In the genomic region with DNA sequence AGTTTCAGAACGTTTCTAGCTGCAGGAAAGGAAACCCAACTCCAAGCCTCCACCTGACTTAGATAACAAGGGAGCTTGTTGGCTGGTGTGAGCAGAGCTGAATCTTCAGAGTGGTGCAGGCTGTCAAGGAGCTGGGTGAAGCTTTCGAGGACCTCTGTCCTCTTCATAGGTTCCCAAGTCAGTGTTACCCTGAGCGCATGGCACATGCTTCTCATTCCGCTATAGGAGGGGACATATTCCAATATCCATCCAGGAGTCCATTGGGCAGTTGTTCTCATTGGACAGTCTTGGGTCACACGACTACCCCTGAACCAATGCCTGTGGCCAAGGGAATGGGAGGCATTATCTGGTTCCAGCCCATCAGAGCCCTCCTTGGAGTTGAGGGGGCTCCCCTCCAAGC, we compare ENCODE assay signal across 17 cellular contexts.
"Had no signal": no experiment of that assay in that cellular context is flagged by ENCODE, and none has a peak within 500 bp of the region (broad histone marks: within the 10 kb centered on the region; RNA-seq: fewer than 3 reads in every experiment).

No MANE protein-coding gene starts in this region.

- H3K4me3 ChIP-seq: mucosa of descending colon, prostate gland, skin epidermis had no signal

- ATAC-seq: activated naive CD4-positive, alpha-beta T cell treated with anti-CD3 and anti-CD28 coated beads, Interleukin-2, amount 50 U/mL, for 72 hours; activated T-helper 17 cell treated with anti-CD3 and anti-CD28 coated beads, Interleukin-2, amount 50 U/mL, for 72 hours; foreskin keratinocyte; left ventricle myocardium superior; mucosa of descending colon; WTC11 had no signal

- H3K27ac ChIP-seq: brain microvascular endothelial cell, foreskin keratinocyte, prostate gland had no signal

- H3K27me3 ChIP-seq: brain microvascular endothelial cell had no signal

- H3K9me3 ChIP-seq: mucosa of descending colon, prostate gland had no signal

- H3K36me3 ChIP-seq: brain microvascular endothelial cell, prostate gland had no signal

- DNase-seq: activated T-cell treated with anti-CD3 and anti-CD28 coated beads, Interleukin-2, amount 50 U/mL, for 1 hour; brain microvascular endothelial cell; caudate nucleus; effector memory CD4-positive, alpha-beta T cell; foreskin keratinocyte; immature natural killer cell; left ventricle myocardium superior; mesendoderm; mucosa of descending colon; stimulated activated CD4-positive, alpha-beta T cell treated with anti-CD3 and anti-CD28 coated beads, Interleukin-1b, Interleukin-23, amount 100 ng/mL, for 48 hours; substantia nigra; T1000 had no signal

- H3K4me1 ChIP-seq: foreskin keratinocyte had no signal
